1 cellular context compared by ENCODE assay signal in the genomic region with DNA sequence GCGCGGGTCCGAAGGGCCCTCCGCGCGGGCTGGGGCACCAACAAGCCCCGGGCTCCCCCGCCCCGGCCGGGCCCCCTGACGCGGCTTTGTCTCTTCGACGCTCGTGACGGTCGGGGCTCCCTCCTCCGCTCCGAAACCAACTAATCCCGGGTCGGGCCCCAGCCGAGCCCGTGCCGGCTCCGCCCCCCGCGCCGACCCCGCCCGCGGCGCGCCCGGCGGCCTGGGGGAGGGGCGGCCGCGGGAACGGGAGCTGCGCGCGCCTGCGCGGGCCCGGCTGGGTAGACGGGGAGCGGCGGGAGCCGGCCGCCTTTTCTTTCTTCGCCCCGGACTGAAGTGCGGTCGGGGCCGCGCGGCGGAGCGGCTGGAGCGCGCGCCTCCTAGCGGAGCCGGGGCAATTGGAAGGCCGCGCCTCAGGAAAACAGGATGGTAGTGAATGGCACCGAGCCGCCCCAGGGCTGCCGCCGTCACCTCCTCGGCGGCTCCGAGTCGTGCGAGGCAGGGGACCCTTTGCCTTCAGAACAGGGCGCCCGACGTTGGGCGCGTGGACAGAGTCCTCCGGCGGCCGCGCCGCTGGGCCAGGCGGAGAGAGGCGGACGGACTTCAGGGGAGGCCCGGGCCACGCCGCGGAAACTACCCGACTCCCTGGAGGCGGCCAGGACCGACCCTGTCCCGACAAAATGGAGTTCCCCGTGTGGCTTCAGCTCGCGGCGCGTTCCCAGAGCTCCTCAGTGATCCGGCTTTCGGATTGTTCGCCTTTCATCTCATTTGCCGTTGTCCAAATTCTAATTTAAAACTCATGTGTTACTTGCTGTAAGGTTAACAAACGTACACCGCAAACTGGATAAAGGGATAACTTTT.
TF ChIP-seq lines count a peak whose summit lies in the region.

TSS of gene TP53BP2 (minus strand) at position 138 of the 858 bp plus-strand sequence. CDS start 267 bp downstream, outside the sequence.

TF ChIP-seq in HepG2, 621 proteins besides CTCF, POLR2A, EP300 and RAD21 (continued from another document and continues in another):
- TF ChIP-seq ZNF33A (CRISPR knock-in tag; IDR thresholded peaks at IDR 0.05; ENCODE audit: borderline replicate concordance), result no peak
- no peak; the same call in 1 of the 2 replicates for TF ChIP-seq ZNF232 (CRISPR knock-in tag; IDR thresholded peaks at IDR 0.05; ENCODE audit: borderline replicate concordance)
- TF ChIP-seq, protein P1, sequence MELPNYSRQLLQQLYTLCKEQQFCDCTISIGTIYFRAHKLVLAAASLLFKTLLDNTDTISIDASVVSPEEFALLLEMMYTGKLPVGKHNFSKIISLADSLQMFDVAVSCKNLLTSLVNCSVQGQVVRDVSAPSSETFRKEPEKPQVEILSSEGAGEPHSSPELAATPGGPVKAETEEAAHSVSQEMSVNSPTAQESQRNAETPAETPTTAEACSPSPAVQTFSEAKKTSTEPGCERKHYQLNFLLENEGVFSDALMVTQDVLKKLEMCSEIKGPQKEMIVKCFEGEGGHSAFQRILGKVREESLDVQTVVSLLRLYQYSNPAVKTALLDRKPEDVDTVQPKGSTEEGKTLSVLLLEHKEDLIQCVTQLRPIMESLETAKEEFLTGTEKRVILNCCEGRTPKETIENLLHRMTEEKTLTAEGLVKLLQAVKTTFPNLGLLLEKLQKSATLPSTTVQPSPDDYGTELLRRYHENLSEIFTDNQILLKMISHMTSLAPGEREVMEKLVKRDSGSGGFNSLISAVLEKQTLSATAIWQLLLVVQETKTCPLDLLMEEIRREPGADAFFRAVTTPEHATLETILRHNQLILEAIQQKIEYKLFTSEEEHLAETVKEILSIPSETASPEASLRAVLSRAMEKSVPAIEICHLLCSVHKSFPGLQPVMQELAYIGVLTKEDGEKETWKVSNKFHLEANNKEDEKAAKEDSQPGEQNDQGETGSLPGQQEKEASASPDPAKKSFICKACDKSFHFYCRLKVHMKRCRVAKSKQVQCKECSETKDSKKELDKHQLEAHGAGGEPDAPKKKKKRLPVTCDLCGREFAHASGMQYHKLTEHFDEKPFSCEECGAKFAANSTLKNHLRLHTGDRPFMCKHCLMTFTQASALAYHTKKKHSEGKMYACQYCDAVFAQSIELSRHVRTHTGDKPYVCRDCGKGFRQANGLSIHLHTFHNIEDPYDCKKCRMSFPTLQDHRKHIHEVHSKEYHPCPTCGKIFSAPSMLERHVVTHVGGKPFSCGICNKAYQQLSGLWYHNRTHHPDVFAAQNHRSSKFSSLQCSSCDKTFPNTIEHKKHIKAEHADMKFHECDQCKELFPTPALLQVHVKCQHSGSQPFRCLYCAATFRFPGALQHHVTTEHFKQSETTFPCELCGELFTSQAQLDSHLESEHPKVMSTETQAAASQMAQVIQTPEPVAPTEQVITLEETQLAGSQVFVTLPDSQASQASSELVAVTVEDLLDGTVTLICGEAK (IDR thresholded peaks at IDR 0.05), result no peak
- TF ChIP-seq, protein P1 (CRISPR knock-in tag; IDR thresholded peaks at IDR 0.05), result peak; percentile 75; the same call in 1 of the 2 replicates
- TF ChIP-seq SMAD3 (CRISPR knock-in tag; IDR thresholded peaks at IDR 0.05), result 0 out of 2 replicates have a peak, but pooled peaks have one; percentile 36
- TF ChIP-seq ZNF501 (CRISPR knock-in tag; IDR thresholded peaks at IDR 0.05), result peak; percentile 82
- TF ChIP-seq GZF1 (CRISPR knock-in tag; IDR thresholded peaks at IDR 0.05), result no peak
- TF ChIP-seq MAFK (conservative IDR thresholded peaks at IDR 0.05 in 1 of 2, IDR thresholded peaks at IDR 0.05 in 1 of 2; ENCODE audit: low read length in 2 of 2), result no peak
- TF ChIP-seq GLI4 (CRISPR knock-in tag; IDR thresholded peaks at IDR 0.05; ENCODE audit: borderline replicate concordance), result no peak
- TF ChIP-seq, protein P2, sequence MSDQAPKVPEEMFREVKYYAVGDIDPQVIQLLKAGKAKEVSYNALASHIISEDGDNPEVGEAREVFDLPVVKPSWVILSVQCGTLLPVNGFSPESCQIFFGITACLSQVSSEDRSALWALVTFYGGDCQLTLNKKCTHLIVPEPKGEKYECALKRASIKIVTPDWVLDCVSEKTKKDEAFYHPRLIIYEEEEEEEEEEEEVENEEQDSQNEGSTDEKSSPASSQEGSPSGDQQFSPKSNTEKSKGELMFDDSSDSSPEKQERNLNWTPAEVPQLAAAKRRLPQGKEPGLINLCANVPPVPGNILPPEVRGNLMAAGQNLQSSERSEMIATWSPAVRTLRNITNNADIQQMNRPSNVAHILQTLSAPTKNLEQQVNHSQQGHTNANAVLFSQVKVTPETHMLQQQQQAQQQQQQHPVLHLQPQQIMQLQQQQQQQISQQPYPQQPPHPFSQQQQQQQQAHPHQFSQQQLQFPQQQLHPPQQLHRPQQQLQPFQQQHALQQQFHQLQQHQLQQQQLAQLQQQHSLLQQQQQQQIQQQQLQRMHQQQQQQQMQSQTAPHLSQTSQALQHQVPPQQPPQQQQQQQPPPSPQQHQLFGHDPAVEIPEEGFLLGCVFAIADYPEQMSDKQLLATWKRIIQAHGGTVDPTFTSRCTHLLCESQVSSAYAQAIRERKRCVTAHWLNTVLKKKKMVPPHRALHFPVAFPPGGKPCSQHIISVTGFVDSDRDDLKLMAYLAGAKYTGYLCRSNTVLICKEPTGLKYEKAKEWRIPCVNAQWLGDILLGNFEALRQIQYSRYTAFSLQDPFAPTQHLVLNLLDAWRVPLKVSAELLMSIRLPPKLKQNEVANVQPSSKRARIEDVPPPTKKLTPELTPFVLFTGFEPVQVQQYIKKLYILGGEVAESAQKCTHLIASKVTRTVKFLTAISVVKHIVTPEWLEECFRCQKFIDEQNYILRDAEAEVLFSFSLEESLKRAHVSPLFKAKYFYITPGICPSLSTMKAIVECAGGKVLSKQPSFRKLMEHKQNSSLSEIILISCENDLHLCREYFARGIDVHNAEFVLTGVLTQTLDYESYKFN (CRISPR knock-in tag; conservative IDR thresholded peaks at IDR 0.05), result no peak
- TF ChIP-seq HNF1A (IDR thresholded peaks at IDR 0.05; ENCODE audit: low read depth), result no peak
- no peak; the same call in 1 of the 2 replicates for TF ChIP-seq HNF1A (CRISPR knock-in tag; IDR thresholded peaks at IDR 0.05; ENCODE audit: borderline replicate concordance)
- TF ChIP-seq, protein P3, sequence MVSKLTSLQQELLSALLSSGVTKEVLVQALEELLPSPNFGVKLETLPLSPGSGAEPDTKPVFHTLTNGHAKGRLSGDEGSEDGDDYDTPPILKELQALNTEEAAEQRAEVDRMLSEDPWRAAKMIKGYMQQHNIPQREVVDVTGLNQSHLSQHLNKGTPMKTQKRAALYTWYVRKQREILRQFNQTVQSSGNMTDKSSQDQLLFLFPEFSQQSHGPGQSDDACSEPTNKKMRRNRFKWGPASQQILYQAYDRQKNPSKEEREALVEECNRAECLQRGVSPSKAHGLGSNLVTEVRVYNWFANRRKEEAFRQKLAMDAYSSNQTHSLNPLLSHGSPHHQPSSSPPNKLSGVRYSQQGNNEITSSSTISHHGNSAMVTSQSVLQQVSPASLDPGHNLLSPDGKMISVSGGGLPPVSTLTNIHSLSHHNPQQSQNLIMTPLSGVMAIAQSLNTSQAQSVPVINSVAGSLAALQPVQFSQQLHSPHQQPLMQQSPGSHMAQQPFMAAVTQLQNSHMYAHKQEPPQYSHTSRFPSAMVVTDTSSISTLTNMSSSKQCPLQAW (CRISPR knock-in tag; IDR thresholded peaks at IDR 0.05), result peak; percentile 64
- TF ChIP-seq GMEB2 (CRISPR knock-in tag; IDR thresholded peaks at IDR 0.05; ENCODE audit: low read depth), result no peak
- TF ChIP-seq ZNF383 (CRISPR knock-in tag; IDR thresholded peaks at IDR 0.05; ENCODE audit: borderline replicate concordance), result no peak
- TF ChIP-seq NCOA1 (CRISPR knock-in tag; IDR thresholded peaks at IDR 0.05), result no peak
- TF ChIP-seq, protein P4, sequence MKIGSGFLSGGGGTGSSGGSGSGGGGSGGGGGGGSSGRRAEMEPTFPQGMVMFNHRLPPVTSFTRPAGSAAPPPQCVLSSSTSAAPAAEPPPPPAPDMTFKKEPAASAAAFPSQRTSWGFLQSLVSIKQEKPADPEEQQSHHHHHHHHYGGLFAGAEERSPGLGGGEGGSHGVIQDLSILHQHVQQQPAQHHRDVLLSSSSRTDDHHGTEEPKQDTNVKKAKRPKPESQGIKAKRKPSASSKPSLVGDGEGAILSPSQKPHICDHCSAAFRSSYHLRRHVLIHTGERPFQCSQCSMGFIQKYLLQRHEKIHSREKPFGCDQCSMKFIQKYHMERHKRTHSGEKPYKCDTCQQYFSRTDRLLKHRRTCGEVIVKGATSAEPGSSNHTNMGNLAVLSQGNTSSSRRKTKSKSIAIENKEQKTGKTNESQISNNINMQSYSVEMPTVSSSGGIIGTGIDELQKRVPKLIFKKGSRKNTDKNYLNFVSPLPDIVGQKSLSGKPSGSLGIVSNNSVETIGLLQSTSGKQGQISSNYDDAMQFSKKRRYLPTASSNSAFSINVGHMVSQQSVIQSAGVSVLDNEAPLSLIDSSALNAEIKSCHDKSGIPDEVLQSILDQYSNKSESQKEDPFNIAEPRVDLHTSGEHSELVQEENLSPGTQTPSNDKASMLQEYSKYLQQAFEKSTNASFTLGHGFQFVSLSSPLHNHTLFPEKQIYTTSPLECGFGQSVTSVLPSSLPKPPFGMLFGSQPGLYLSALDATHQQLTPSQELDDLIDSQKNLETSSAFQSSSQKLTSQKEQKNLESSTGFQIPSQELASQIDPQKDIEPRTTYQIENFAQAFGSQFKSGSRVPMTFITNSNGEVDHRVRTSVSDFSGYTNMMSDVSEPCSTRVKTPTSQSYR (CRISPR knock-in tag; IDR thresholded peaks at IDR 0.05; ENCODE audit: borderline replicate concordance), result peak; percentile 51; the same call in 1 of the 2 replicates
- no peak for TF ChIP-seq RFXANK (CRISPR knock-in tag; IDR thresholded peaks at IDR 0.05)
- TF ChIP-seq ZNF709 (CRISPR knock-in tag; IDR thresholded peaks at IDR 0.05), result peak; percentile 42; the same call in 1 of the 2 replicates
- TF ChIP-seq ZNF296 (CRISPR knock-in tag; conservative IDR thresholded peaks at IDR 0.05), result no peak
- TF ChIP-seq ZNF20 (CRISPR knock-in tag; IDR thresholded peaks at IDR 0.05), result no peak
- TF ChIP-seq HDAC2 (CRISPR knock-in tag; IDR thresholded peaks at IDR 0.05), result no peak
- TF ChIP-seq SCMH1 (CRISPR knock-in tag; IDR thresholded peaks at IDR 0.05; ENCODE audit: borderline replicate concordance), result no peak
- no peak; the same call in 1 of the 2 replicates for TF ChIP-seq NFE2L1 (CRISPR knock-in tag; IDR thresholded peaks at IDR 0.05; ENCODE audit: borderline replicate concordance)
